Comparison of ENCODE assay signal across 28 cellular contexts in genomic region chrX:124190440-124190839, GRCh38.
"Had no signal": no experiment of that assay in that cellular context is flagged by ENCODE, and none has a peak within 500 bp of the region (broad histone marks: within the 10 kb centered on the region; RNA-seq: fewer than 3 reads in every experiment).

No MANE protein-coding gene starts in this region.

- H3K4me1 ChIP-seq: foreskin keratinocyte, left lung, neural progenitor cell, thyroid gland had no signal

- H3K36me3 Mint-ChIP-seq: mesothelial cell of epicardium, neural progenitor cell had no signal

- H3K4me1 Mint-ChIP-seq: mesothelial cell of epicardium; naive thymus-derived CD4-positive, alpha-beta T cell had no signal

- H3K27me3 ChIP-seq: esophagus muscularis mucosa, foreskin keratinocyte, gastroesophageal sphincter, heart left ventricle, hepatocyte, left lung, neural progenitor cell, stomach, thyroid gland had no signal

- ATAC-seq: foreskin keratinocyte; gastroesophageal sphincter; heart left ventricle; left cardiac atrium; left lung; naive thymus-derived CD4-positive, alpha-beta T cell; psoas muscle; right cardiac atrium had no signal

- H3K27ac ChIP-seq: coronary artery, esophagus muscularis mucosa, foreskin keratinocyte, gastroesophageal sphincter, heart left ventricle, hepatocyte, left lung, neural progenitor cell, psoas muscle, skin epidermis, stomach, thyroid gland had no signal

- H3K4me3 ChIP-seq: coronary artery, esophagus muscularis mucosa, gastroesophageal sphincter, heart left ventricle, hepatocyte, left lung, neural progenitor cell, psoas muscle, skin epidermis, stomach, thyroid gland had no signal

- DNase-seq: dermis blood vessel endothelial cell; effector memory CD4-positive, alpha-beta T cell; foreskin keratinocyte; heart left ventricle; left cardiac atrium; left lung; mesenchymal stem cell; naive thymus-derived CD4-positive, alpha-beta T cell; nucleus accumbens; posterior cingulate gyrus; psoas muscle; right cardiac atrium; stimulated activated CD4-positive, alpha-beta T cell treated with anti-CD3 and anti-CD28 coated beads, Interleukin-15, amount 100 ng/mL, for 24 hours; stimulated activated CD4-positive, alpha-beta T cell treated with anti-CD3 and anti-CD28 coated beads, Interleukin-4, amount 100 ng/mL, for 1 hour; stimulated activated CD8-positive, alpha-beta memory T cell treated with anti-CD3 and anti-CD28 coated beads, Interleukin-4, amount 100 ng/mL, for 48 hours; stimulated activated naive CD4-positive, alpha-beta T cell treated with Interleukin-2 at 50 U/mL for 16 hours; stomach; thyroid gland; trophoblast cell had no signal

- H3K36me3 ChIP-seq: esophagus muscularis mucosa, gastroesophageal sphincter, heart left ventricle, left lung, neural progenitor cell, stomach, thyroid gland had no signal

- FAIRE-seq: endothelial cell of umbilical vein had no signal

- H3K27me3 Mint-ChIP-seq: naive thymus-derived CD4-positive, alpha-beta T cell had no signal

- H3K9me3 ChIP-seq: esophagus muscularis mucosa, gastroesophageal sphincter, heart left ventricle, left lung, psoas muscle, stomach, thyroid gland had no signal

- H3K4me3 Mint-ChIP-seq: mesothelial cell of epicardium; naive thymus-derived CD4-positive, alpha-beta T cell; nephron; neural progenitor cell had no signal

- H3K27ac Mint-ChIP-seq: mesothelial cell of epicardium; naive thymus-derived CD4-positive, alpha-beta T cell; nephron; neural progenitor cell had no signal
